ENCODE assay signal across 12 cellular contexts in the genomic region with DNA sequence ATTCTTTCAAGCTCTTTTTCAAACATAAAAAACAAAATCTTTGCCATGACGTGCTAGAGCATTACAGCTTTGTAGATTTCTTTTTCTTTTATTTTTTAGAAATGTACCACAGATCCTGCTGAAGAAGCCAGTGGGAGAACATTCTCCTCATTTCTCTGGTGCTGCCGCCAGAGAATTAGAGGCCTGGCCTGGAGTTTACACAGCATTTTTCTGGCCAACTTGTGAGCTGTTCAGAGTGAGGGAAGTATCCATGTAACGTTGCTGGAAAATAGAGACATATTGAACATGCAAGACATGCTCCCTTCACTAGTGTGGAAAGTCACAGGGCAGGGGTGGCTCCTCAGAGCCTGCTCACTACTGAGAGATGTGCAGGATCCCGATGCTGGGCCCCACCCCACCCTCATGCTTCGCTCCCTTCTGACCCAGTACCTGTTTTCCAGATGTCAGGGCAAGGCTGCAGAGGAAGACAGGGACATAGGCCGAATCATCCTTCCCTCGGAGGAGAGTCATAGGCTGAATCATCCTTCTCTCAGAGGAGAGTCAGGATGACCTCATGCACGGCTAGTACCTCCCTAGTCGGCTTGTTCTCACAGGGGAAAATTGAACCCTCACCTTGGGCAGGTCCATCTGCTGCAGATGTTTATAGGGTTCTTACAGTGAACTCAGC.
DNase-seq lines count a peak whose midpoint lies in the region; ATAC-seq and TF ChIP-seq lines count a peak whose summit lies in the region.
"Had no signal": no experiment of that assay in that cellular context is flagged by ENCODE, and none has a peak within 500 bp of the region (broad histone marks: within the 10 kb centered on the region; RNA-seq: fewer than 3 reads in every experiment).

No MANE protein-coding gene starts in this region.

- peaks cover 41% of the 10 kb centered on the region for H3F3A ChIP-seq in GM23248 (ENCODE audit: insufficient read depth)

- TF ChIP-seq CTCF in RWPE2 (IDR thresholded peaks at IDR 0.05; ENCODE audit: poor library complexity, severe bottlenecking) (no peak), foreskin keratinocyte (conservative IDR thresholded peaks at IDR 0.05) (no peak), upper lobe of right lung (IDR thresholded peaks at IDR 0.05) (no peak)

- H3K27me3 ChIP-seq in GM23248 (replicated peaks; ENCODE audit: insufficient read depth) (no peaks in the 10 kb centered on the region), RWPE2 (ENCODE audit: insufficient read depth, poor library complexity, severe bottlenecking) (no peaks in the 10 kb centered on the region), foreskin keratinocyte (no peaks in the 10 kb centered on the region), upper lobe of right lung (no peaks in the 10 kb centered on the region)

- H3K4me3 ChIP-seq in GM23248 (no peak overlapping the region), RWPE2 (ENCODE audit: severe bottlenecking) (no peak overlapping the region), upper lobe of right lung (no peak overlapping the region)

- H2AFZ ChIP-seq in GM23248 = peak overlapping the region; percentile 46

- no peaks in the 10 kb centered on the region for H3K9me2 ChIP-seq in GM23248 (ENCODE audit: insufficient read depth)

- H3K4me2 ChIP-seq in GM23248 (ENCODE audit: unreplicated experiment) = peak overlapping the region; percentile 28

- H3K79me2 ChIP-seq in GM23248 (ENCODE audit: insufficient read depth) = no peaks in the 10 kb centered on the region

- H3K9me3 ChIP-seq in GM23248 (ENCODE audit: low read depth) (no peaks in the 10 kb centered on the region), RWPE2 (ENCODE audit: severe bottlenecking) (no peaks in the 10 kb centered on the region), upper lobe of right lung (no peaks in the 10 kb centered on the region)

- in situ Hi-C loops in GM23248 (cut with MboI) = no loop called here

- H3K4me1 ChIP-seq in GM23248 (ENCODE audit: insufficient read depth) = peaks cover 32% of the 10 kb centered on the region
- H3K4me1 ChIP-seq in RWPE2 (ENCODE audit: insufficient read depth, poor library complexity, severe bottlenecking) = peaks cover 25% of the 10 kb centered on the region
- peaks cover 19% of the 10 kb centered on the region for H3K4me1 ChIP-seq in foreskin keratinocyte
- H3K4me1 ChIP-seq in upper lobe of right lung = no peaks in the 10 kb centered on the region

- intact Hi-C loops in upper lobe of right lung (cut with DNase I) = no loop called here

- H4K20me1 ChIP-seq in GM23248 (ENCODE audit: insufficient read depth) = no peaks in the 10 kb centered on the region

- peak overlapping the region; percentile 61 for H3K9ac ChIP-seq in GM23248

- H3K36me3 ChIP-seq in GM23248 (ENCODE audit: low read depth) (no peaks in the 10 kb centered on the region), RWPE2 (ENCODE audit: low read depth) (no peaks in the 10 kb centered on the region), upper lobe of right lung (no peaks in the 10 kb centered on the region)

- H3K27ac ChIP-seq in GM23248 (peak overlapping the region; percentile 89), RWPE2 (ENCODE audit: poor library complexity, severe bottlenecking) (peak overlapping the region; percentile 83), foreskin keratinocyte (peak overlapping the region; percentile 91), upper lobe of right lung (no peak overlapping the region)

- DNase-seq in GM23248 = peak; percentile 98
- peak; percentile 66 for DNase-seq in RWPE2 (ENCODE audit: low spot score)
- peak; percentile 89 to 95 for DNase-seq in foreskin keratinocyte
- no peak for DNase-seq in upper lobe of right lung
- no peak for DNase-seq in HuH-7.5 (ENCODE audit: low spot score)
- DNase-seq: amniotic stem cell; DMS79 treated with DMSO at 0.1 percent for 48 hours; hippocampal formation; NCI-H2171 treated with DMSO at 0.1 percent for 48 hours; stimulated activated naive CD4-positive, alpha-beta T cell had no signal

- ATAC-seq in RWPE2 (ENCODE audit: low read depth) (peak; percentile 96), foreskin keratinocyte (peak; percentile 99), upper lobe of right lung (peak; percentile 13), HG03025 (IDR thresholded peaks at IDR 0.05; ENCODE audit: low FRiP score, unreplicated experiment) (no peak)
- no peak for ATAC-seq in activated CD4-positive, CD25-positive, alpha-beta regulatory T cell treated with anti-CD3 and anti-CD28 coated beads, Interleukin-2, amount 50 U/mL, for 24 hours

- 5% methylated on average over 9 of the region's 9 CpGs for WGBS in GM23248 (ENCODE audit: low coverage in 1 of 2, low lambda C conversion rate in 2 of 2, missing lambda C conversion rate in 2 of 2), 2 experiments

Comparison
In these comparisons a context has a peak if more than half of its experiments do, and no peak if none do; other contexts are left out.
1. DNase-seq: peak in GM23248 (single experiment), RWPE2 (single experiment) and foreskin keratinocyte (2 of 2); none in upper lobe of right lung (single experiment) and HuH-7.5 (single experiment).
2. ATAC-seq: peak in RWPE2 (single experiment), foreskin keratinocyte (single experiment) and upper lobe of right lung (single experiment); none in activated CD4-positive, CD25-positive, alpha-beta regulatory T cell treated with anti-CD3 and anti-CD28 coated beads, Interleukin-2, amount 50 U/mL, for 24 hours (0 of 2) and HG03025 (single experiment).